11 cellular contexts compared by ENCODE assay signal in the genomic region with DNA sequence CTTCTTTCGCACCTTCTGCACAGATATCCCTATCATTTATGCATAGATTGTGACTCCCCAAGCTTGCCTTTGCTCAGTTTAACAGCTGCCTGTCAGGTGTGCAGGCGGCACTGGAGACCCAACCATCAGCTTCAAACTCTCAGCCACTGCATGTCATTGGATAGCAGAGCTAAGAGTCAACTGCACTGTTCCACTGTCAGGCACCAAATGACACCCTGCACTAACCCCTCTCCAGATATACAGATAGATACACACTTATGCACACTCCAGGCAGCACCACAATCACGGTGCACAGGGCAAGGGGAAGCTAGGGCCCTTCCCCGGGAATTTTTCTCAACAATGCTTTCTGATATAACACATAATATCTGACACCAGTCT.
DNase-seq lines count a peak whose midpoint lies in the region; ATAC-seq and TF ChIP-seq lines count a peak whose summit lies in the region.
"Had no signal": no experiment of that assay in that cellular context is flagged by ENCODE, and none has a peak within 500 bp of the region (broad histone marks: within the 10 kb centered on the region; RNA-seq: fewer than 3 reads in every experiment).

No MANE protein-coding gene starts in this region.

- no peak for ATAC-seq in GM21381 (IDR thresholded peaks at IDR 0.05; ENCODE audit: unreplicated experiment)
- ATAC-seq: activated CD4-positive, alpha-beta T cell treated with anti-CD3 and anti-CD28 coated beads for 36 hours had no signal

- no peaks in the 10 kb centered on the region for H4K20me1 ChIP-seq in SK-N-SH (ENCODE audit: insufficient read depth)

- H3K9me2 ChIP-seq in SK-N-SH = no peaks in the 10 kb centered on the region

- H2AFZ ChIP-seq in SK-N-SH (ENCODE audit: low read depth) = no peak overlapping the region

- intact Hi-C loops in stomach (cut with DNase I; ENCODE audit: low total_unique reads) = no loop called here

- no peak overlapping the region for H3K9ac ChIP-seq in HUES48 (ENCODE audit: low read depth, low read length)
- peak overlapping the region; percentile 82; the same call in 1 of the 2 replicates for H3K9ac ChIP-seq in SK-N-SH
- H3K9ac ChIP-seq in iPS-18a (ENCODE audit: low read length) = no peak overlapping the region

- H3K27ac ChIP-seq in HUES48 (ENCODE audit: low read depth, low read length) (no peak overlapping the region), SK-N-SH (ENCODE audit: low read depth in 2 of 2, low read length in 1 of 2) (peak overlapping the region in 1 of 2 experiments; percentile 79; a peak in 2 of 4 replicates), iPS-18a (ENCODE audit: low read length) (no peak overlapping the region), stomach (peak overlapping the region in 3 of 5 donors; percentile 89 to 91 (median 89))
- H3K27ac ChIP-seq: right lobe of liver had no signal

- POLR2A ChIA-PET in SK-N-SH (lab: Yijun Ruan, JAX) = no interaction called here

- no peak for TF ChIP-seq POLR2A in stomach (IDR thresholded peaks at IDR 0.05)

- H3K4me3 ChIP-seq in HUES48 (ENCODE audit: low read depth, low read length) (peak overlapping the region; percentile 80), SK-N-SH (ENCODE audit: low read depth in 2 of 2, low read length in 1 of 2) (peak overlapping the region; percentile 65 to 66; a peak in 3 of 4 replicates), iPS-18a (ENCODE audit: low read length) (peak overlapping the region; percentile 91), stomach (peak overlapping the region; percentile 41 to 61 (median 46))
- H3K4me3 ChIP-seq: right lobe of liver had no signal

- CTCF ChIA-PET in SK-N-SH (lab: Yijun Ruan, JAX) = interaction anchor here (0.7 to 2.2 kb wide), 3 partner anchors 11 to 855 kb away, joined by 3 to 6 read pairs (median 4); no protein-coding TSS in a partner anchor

- 87% methylated on average over 3 of the region's 4 CpGs for WGBS in SK-N-SH (ENCODE audit: low lambda C conversion rate)
- 62 to 82% (median 74%) methylated on average over 4 of the region's 4 CpGs for WGBS in stomach, 5 donors

- no peak for TF ChIP-seq CTCF in SK-N-SH (IDR thresholded peaks at IDR 0.05)
- TF ChIP-seq CTCF in stomach (IDR thresholded peaks at IDR 0.05) = no peak

- H3K27me3 ChIP-seq in HUES48 (ENCODE audit: control insufficient read depth, insufficient read depth, low read length) = no peaks in the 10 kb centered on the region
- no peaks in the 10 kb centered on the region for H3K27me3 ChIP-seq in SK-N-SH (ENCODE audit: insufficient read depth)
- H3K27me3 ChIP-seq in iPS-18a (ENCODE audit: control insufficient read depth, insufficient read depth, low read length) = no peaks in the 10 kb centered on the region
- H3K27me3 ChIP-seq in stomach = peaks cover 0 to 6% (median 3%) of the 10 kb centered on the region in 3 donors

- H3K79me2 ChIP-seq in SK-N-SH (ENCODE audit: insufficient read depth) = peaks cover 36% of the 10 kb centered on the region

- DNase-seq in SK-N-SH (no peak), stomach (no peak), NCI-H2196 treated with DMSO at 0.1 percent for 48 hours (lab: John Stamatoyannopoulos, UW; ENCODE audit: unreplicated experiment) (no peak), NCI-H82 (lab: John Stamatoyannopoulos, UW) (no peak), NCI-H2107 (lab: John Stamatoyannopoulos, UW) (no peak)
- DNase-seq: activated CD4-positive, alpha-beta T cell treated with anti-CD3 and anti-CD28 coated beads for 36 hours; NCI-H510A treated with DMSO at 0.1 percent for 48 hours; right lobe of liver had no signal

- H3K36me3 ChIP-seq in HUES48 (ENCODE audit: control insufficient read depth, insufficient read depth, low read length) (no peaks in the 10 kb centered on the region), SK-N-SH (replicated peaks in 1 of 2; ENCODE audit: control insufficient read depth in 1 of 2, insufficient read depth in 2 of 2, low read length in 1 of 2) (no peaks in the 10 kb centered on the region), iPS-18a (ENCODE audit: control insufficient read depth, low read depth, low read length) (no peaks in the 10 kb centered on the region), stomach (no peaks in the 10 kb centered on the region)
- H3K36me3 ChIP-seq: right lobe of liver had no signal

- H3K4me1 ChIP-seq in HUES48 (ENCODE audit: control insufficient read depth, insufficient read depth, low read length) (peaks cover 75% of the 10 kb centered on the region), SK-N-SH (ENCODE audit: control insufficient read depth in 1 of 2, insufficient read depth in 2 of 2, low read depth in 1 of 2, low read length in 1 of 2) (peaks cover 3 to 18% of the 10 kb centered on the region in 2 experiments), iPS-18a (ENCODE audit: control insufficient read depth, low read depth, low read length) (peaks cover 61% of the 10 kb centered on the region), stomach (peaks cover 0 to 52% (median 26%) of the 10 kb centered on the region in 4 donors)

- H3F3A ChIP-seq in SK-N-SH (replicated peaks; ENCODE audit: insufficient read depth) = peaks cover 4% of the 10 kb centered on the region

- H3K9me3 ChIP-seq in HUES48 (ENCODE audit: control insufficient read depth, insufficient read depth, low read length) = no peaks in the 10 kb centered on the region
- no peaks in the 10 kb centered on the region for H3K9me3 ChIP-seq in SK-N-SH
- H3K9me3 ChIP-seq in iPS-18a (ENCODE audit: control insufficient read depth, low read depth, low read length) = no peaks in the 10 kb centered on the region
- H3K9me3 ChIP-seq in stomach = no peaks in the 10 kb centered on the region
- H3K9me3 ChIP-seq: right lobe of liver had no signal

- no peak for TF ChIP-seq RAD21 in SK-N-SH (IDR thresholded peaks at IDR 0.05; ENCODE audit: low read length)

- TF ChIP-seq EP300 in SK-N-SH (IDR thresholded peaks at IDR 0.05; ENCODE audit: borderline replicate concordance in 1 of 2, low read depth in 1 of 2, low read length in 1 of 2) (no peak), stomach (IDR thresholded peaks at IDR 0.05) (no peak)

- H3K4me2 ChIP-seq in SK-N-SH = peak overlapping the region; percentile 80

TF ChIP-seq in SK-N-SH, 30 proteins besides CTCF, POLR2A, EP300 and RAD21:
- TF ChIP-seq ELF1 (IDR thresholded peaks at IDR 0.05) = no peak
- TF ChIP-seq, protein P1, sequence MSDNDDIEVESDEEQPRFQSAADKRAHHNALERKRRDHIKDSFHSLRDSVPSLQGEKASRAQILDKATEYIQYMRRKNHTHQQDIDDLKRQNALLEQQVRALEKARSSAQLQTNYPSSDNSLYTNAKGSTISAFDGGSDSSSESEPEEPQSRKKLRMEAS (IDR thresholded peaks at IDR 0.05; ENCODE audit: low read depth) = 0 out of 2 replicates have a peak, but pooled peaks have one; percentile 23

Comparison
In these comparisons a context has a peak if more than half of its experiments do, and no peak if none do; other contexts are left out.
1. H3K27ac ChIP-seq: peak in stomach (3 of 5); none in HUES48 (single experiment) and iPS-18a (single experiment).
2. Peak in every context shown above with its lines, with median percentiles within 50 percentile points of each other: H3K4me3 ChIP-seq.